In the genomic region with DNA sequence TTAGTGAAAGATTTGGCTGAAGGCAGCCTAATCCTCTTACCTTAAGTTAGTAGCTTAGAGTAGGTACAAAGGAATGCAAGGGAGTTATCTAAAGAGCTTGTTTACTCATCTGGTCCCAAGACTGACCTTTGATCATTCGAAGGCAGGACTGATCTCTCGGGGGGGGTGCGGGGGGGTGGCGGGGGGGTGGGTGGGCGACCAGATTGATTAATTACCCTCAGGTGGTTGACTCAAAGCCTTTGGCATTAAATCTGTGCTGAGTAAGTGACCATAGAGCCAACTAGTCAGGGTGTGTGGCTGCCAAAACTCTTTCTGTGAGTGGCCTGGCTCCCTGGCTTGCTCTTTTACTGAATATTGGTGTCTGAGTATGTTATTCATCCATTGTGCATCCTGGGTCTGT, we compare ENCODE assay signal across 18 cellular contexts.
"Had no signal": no experiment of that assay in that cellular context is flagged by ENCODE, and none has a peak within 500 bp of the region (broad histone marks: within the 10 kb centered on the region; RNA-seq: fewer than 3 reads in every experiment).

No MANE protein-coding gene starts in this region.

- H3K4me3 ChIP-seq: colonic mucosa, spleen, transverse colon had no signal

- H3K27ac ChIP-seq: colonic mucosa, spleen, transverse colon had no signal

- H3K4me1 Mint-ChIP-seq: activated naive CD8-positive, alpha-beta T cell treated with anti-CD3 and anti-CD28 coated beads, Interleukin-2, amount 10 ng/mL, durations not matched to agents 7 days and 5 days; immature natural killer cell; natural killer cell; stimulated activated naive B cell treated with anti-CD40 and anti-IgM and Interleukin-4, amounts not matched to agents 10 μg/mL and 1 μg/mL and 100 μg/mL, for 72 hours had no signal

- H3K36me3 Mint-ChIP-seq: activated naive CD8-positive, alpha-beta T cell treated with anti-CD3 and anti-CD28 coated beads, Interleukin-2, amount 10 ng/mL, durations not matched to agents 7 days and 5 days; immature natural killer cell had no signal

- DNase-seq: activated CD4-positive, alpha-beta memory T cell treated with anti-CD3 and anti-CD28 coated beads for 36 hours; activated gamma-delta T cell treated with Interleukin-2 at 50 U/mL for 16 hours; activated naive CD8-positive, alpha-beta T cell treated with anti-CD3 and anti-CD28 coated beads, Interleukin-2, amount 10 ng/mL, durations not matched to agents 7 days and 5 days; activated T-cell treated with anti-CD3 and anti-CD28 coated beads, Interleukin-2, amount 50 U/mL, for 48 hours; anterior cingulate cortex; colonic mucosa; effector CD4-positive, alpha-beta T cell; immature natural killer cell; mammary epithelial cell; natural killer cell; nucleus accumbens; spleen; stimulated activated CD4-positive, alpha-beta T cell treated with anti-CD3 and anti-CD28 coated beads, Interleukin-2, amount 100 ng/mL, for 24 hours; stimulated activated naive B cell treated with anti-CD40 and anti-IgM and Interleukin-4, amounts not matched to agents 10 μg/mL and 1 μg/mL and 100 μg/mL, for 72 hours; SW 1271; transverse colon had no signal

- H3K27me3 ChIP-seq: colonic mucosa, spleen, transverse colon had no signal

- H3K4me3 Mint-ChIP-seq: activated CD4-positive, alpha-beta memory T cell treated with anti-CD3 and anti-CD28 coated beads for 36 hours; activated naive CD8-positive, alpha-beta T cell treated with anti-CD3 and anti-CD28 coated beads, Interleukin-2, amount 10 ng/mL, durations not matched to agents 7 days and 5 days; immature natural killer cell; natural killer cell; stimulated activated naive B cell treated with anti-CD40 and anti-IgM and Interleukin-4, amounts not matched to agents 10 μg/mL and 1 μg/mL and 100 μg/mL, for 72 hours; T-helper 2 cell treated with Interferon-gamma antibody and Interleukin-4, amounts not matched to agents 5 μg/mL and 100 μg/mL, for 36 hours had no signal

- H3K27ac Mint-ChIP-seq: activated CD4-positive, alpha-beta memory T cell treated with anti-CD3 and anti-CD28 coated beads for 36 hours; activated naive CD8-positive, alpha-beta T cell treated with anti-CD3 and anti-CD28 coated beads, Interleukin-2, amount 10 ng/mL, durations not matched to agents 7 days and 5 days; immature natural killer cell; natural killer cell; progenitor cell of endocrine pancreas; stimulated activated naive B cell treated with anti-CD40 and anti-IgM and Interleukin-4, amounts not matched to agents 10 μg/mL and 1 μg/mL and 100 μg/mL, for 72 hours; T-helper 2 cell treated with Interferon-gamma antibody and Interleukin-4, amounts not matched to agents 5 μg/mL and 100 μg/mL, for 36 hours had no signal

- H3K9me3 ChIP-seq: colonic mucosa had no signal

- H3K36me3 ChIP-seq: colonic mucosa, spleen, transverse colon had no signal

- H3K27me3 Mint-ChIP-seq: activated CD4-positive, alpha-beta memory T cell treated with anti-CD3 and anti-CD28 coated beads for 36 hours; activated naive CD8-positive, alpha-beta T cell treated with anti-CD3 and anti-CD28 coated beads, Interleukin-2, amount 10 ng/mL, durations not matched to agents 7 days and 5 days; progenitor cell of endocrine pancreas; stimulated activated naive B cell treated with anti-CD40 and anti-IgM and Interleukin-4, amounts not matched to agents 10 μg/mL and 1 μg/mL and 100 μg/mL, for 72 hours had no signal

- H3K4me1 ChIP-seq: colonic mucosa, spleen, transverse colon had no signal
